Comparison of ENCODE assay signal across 10 cellular contexts in the genomic region with DNA sequence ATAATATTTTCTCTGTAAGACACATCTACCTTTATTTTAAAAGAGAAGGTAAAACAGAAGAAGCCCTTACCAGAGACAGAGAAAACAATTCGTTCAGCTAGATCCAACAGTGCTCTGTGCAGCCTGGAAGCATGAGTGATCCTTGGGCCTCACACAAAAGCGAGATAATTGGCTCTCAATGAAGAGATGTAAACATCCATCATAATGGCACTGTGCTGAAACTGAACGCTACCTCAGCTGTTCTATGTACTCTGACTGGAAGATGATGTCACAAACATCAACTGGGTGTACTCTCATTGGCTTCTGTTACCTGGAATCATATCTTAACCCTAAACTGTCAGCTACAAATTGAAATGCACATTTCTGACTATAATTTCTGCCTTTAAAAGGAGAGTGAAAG. TPM values are rescaled to one million over a fixed set of nuclear protein-coding genes. Genes with fewer than 3 reads are reported as not detected.
DNase-seq lines count a peak whose midpoint lies in the region; ATAC-seq and TF ChIP-seq lines count a peak whose summit lies in the region.
"Had no signal": no experiment of that assay in that cellular context is flagged by ENCODE, and none has a peak within 500 bp of the region (broad histone marks: within the 10 kb centered on the region; RNA-seq: fewer than 3 reads in every experiment).

A gene (minus strand): TSS at position 223 of the 400 bp plus-strand sequence.

- no peaks in the 10 kb centered on the region for H3K79me2 ChIP-seq in smooth muscle cell (ENCODE audit: low read depth)

- H3K27me3 ChIP-seq in foreskin keratinocyte = no peaks in the 10 kb centered on the region
- H3K27me3 ChIP-seq in smooth muscle cell (ENCODE audit: low read depth) = no peaks in the 10 kb centered on the region
- H3K27me3 ChIP-seq: SJSA1 had no signal

- ATAC-seq in foreskin keratinocyte = peak; percentile 35
- no peak for ATAC-seq in HG03196 (IDR thresholded peaks at IDR 0.05; ENCODE audit: unreplicated experiment)
- no peak for ATAC-seq in HG03159 (IDR thresholded peaks at IDR 0.05; ENCODE audit: unreplicated experiment)
- ATAC-seq: activated T-cell treated with anti-CD3 and anti-CD28 coated beads, Interleukin-2, amount 50 U/mL, for 72 hours had no signal

- H4K20me1 ChIP-seq in smooth muscle cell (ENCODE audit: low read depth) = no peaks in the 10 kb centered on the region

- no peaks in the 10 kb centered on the region for H3K9me3 ChIP-seq in smooth muscle cell (replicated peaks; ENCODE audit: low read depth)
- H3K9me3 ChIP-seq: SJSA1 had no signal

- DNase-seq in NCI-H1105 treated with DMSO at 0.1 percent for 48 hours (lab: John Stamatoyannopoulos, UW) = peak; percentile 99
- peak; percentile 19 for DNase-seq in NCI-H446 treated with DMSO at 0.1 percent for 48 hours (lab: John Stamatoyannopoulos, UW)
- no peak for DNase-seq in foreskin keratinocyte
- DNase-seq in smooth muscle cell (lab: John Stamatoyannopoulos, UW; ENCODE audit: unreplicated experiment) = no peak
- DNase-seq in SIG-M5 treated with dmso at 0.1 percent for 504 hours (lab: John Stamatoyannopoulos, UW; ENCODE audit: unreplicated experiment) = no peak
- no peak for DNase-seq in stimulated activated CD4-positive, alpha-beta T cell treated with anti-CD3 and anti-CD28 coated beads, Interleukin-4, amount 100 ng/mL, for 24 hours
- DNase-seq: activated T-cell treated with anti-CD3 and anti-CD28 coated beads, Interleukin-2, amount 50 U/mL, for 72 hours had no signal

- no peaks in the 10 kb centered on the region for H3F3A ChIP-seq in smooth muscle cell (ENCODE audit: low read depth)

- TF ChIP-seq CTCF in foreskin keratinocyte (conservative IDR thresholded peaks at IDR 0.05) = no peak
- TF ChIP-seq CTCF in smooth muscle cell (IDR thresholded peaks at IDR 0.05; ENCODE audit: borderline replicate concordance, insufficient read depth, poor library complexity, severe bottlenecking) = no peak

- H2AFZ ChIP-seq in smooth muscle cell (ENCODE audit: low read depth) = no peak within 1 kb of the TSS

- H3K4me1 ChIP-seq in foreskin keratinocyte (no peaks in the 10 kb centered on the region), smooth muscle cell (ENCODE audit: low read depth) (no peaks in the 10 kb centered on the region)
- H3K4me1 ChIP-seq: SJSA1 had no signal

- no peaks in the 10 kb centered on the region for H3K36me3 ChIP-seq in smooth muscle cell (ENCODE audit: low read depth)
- H3K36me3 ChIP-seq: SJSA1 had no signal

- H3K27ac ChIP-seq in foreskin keratinocyte (no peak within 1 kb of the TSS), smooth muscle cell (ENCODE audit: low read depth) (no peak within 1 kb of the TSS)
- H3K27ac ChIP-seq: SJSA1 had no signal

- WGBS in smooth muscle cell (ENCODE audit: low lambda C conversion rate) = 61% methylated on average over 3 of the region's 3 CpGs

- H3K4me3 ChIP-seq in smooth muscle cell = peak within 1 kb of the TSS; percentile 17
- H3K4me3 ChIP-seq: SJSA1 had no signal

- no peak within 1 kb of the TSS for H3K4me2 ChIP-seq in smooth muscle cell

- no peak within 1 kb of the TSS for H3K9ac ChIP-seq in smooth muscle cell (ENCODE audit: low read depth)

RNA-seq across cellular contexts. Expression of the gene that starts here (rescaled TPM):
- total RNA-seq in foreskin keratinocyte = not detected in 2 replicates
- not detected in 2 replicates for polyA plus RNA-seq in foreskin keratinocyte
- 0.22 and 0.36 TPM in 2 replicates for total RNA-seq in smooth muscle cell
- 1.3 TPM in 1 of 2 replicates, not detected in the other for polyA plus RNA-seq in smooth muscle cell
- total RNA-seq: activated T-cell treated with anti-CD3 and anti-CD28 coated beads, Interleukin-2, amount 50 U/mL, for 72 hours; SJSA1 had no signal

Comparison
In these comparisons a context has a peak if more than half of its experiments do, and no peak if none do; other contexts are left out.
1. Peak in ATAC-seq in foreskin keratinocyte; RNA of the gene not detected or under 1 TPM.
2. DNase-seq: peak in NCI-H1105 treated with DMSO at 0.1 percent for 48 hours (single experiment) and NCI-H446 treated with DMSO at 0.1 percent for 48 hours (single experiment); none in foreskin keratinocyte (0 of 2), smooth muscle cell (single experiment), SIG-M5 treated with dmso at 0.1 percent for 504 hours (single experiment) and stimulated activated CD4-positive, alpha-beta T cell treated with anti-CD3 and anti-CD28 coated beads, Interleukin-4, amount 100 ng/mL, for 24 hours (single experiment).